17 cellular contexts compared by ENCODE assay signal in the genomic region with DNA sequence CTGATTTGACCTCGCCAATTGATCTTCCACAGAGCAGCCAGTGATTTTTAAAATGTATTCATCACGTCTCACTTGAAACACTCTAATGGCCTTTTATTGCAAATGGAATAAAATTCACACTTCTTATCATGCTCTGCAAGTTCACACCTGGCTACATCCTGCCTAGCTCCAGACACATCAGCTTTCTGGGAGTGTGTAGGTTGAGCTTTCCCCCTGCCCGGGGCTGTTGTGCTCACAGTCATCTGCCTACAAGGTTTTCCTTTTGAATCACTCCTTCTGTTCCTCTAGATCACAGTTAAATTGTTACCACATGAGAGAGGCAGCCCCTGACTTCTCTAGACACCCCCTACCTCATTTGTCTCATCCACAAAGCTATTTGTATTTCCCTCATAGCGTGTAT.
DNase-seq lines count a peak whose midpoint lies in the region; ATAC-seq, FAIRE-seq and TF ChIP-seq lines count a peak whose summit lies in the region.
"Had no signal": no experiment of that assay in that cellular context is flagged by ENCODE, and none has a peak within 500 bp of the region (broad histone marks: within the 10 kb centered on the region; RNA-seq: fewer than 3 reads in every experiment).

No MANE protein-coding gene starts in this region.

- H3K4me3 Mint-ChIP-seq in MCF 10A (ENCODE audit: unreplicated experiment): no peak overlapping the region
- H3K4me3 Mint-ChIP-seq: CD14-positive monocyte; CD4-positive, alpha-beta memory T cell had no signal

- H3K4me2 ChIP-seq in mammary epithelial cell (ENCODE audit: insufficient read depth, low read depth, low read length): no peak overlapping the region
- H3K4me2 ChIP-seq in mesendoderm (ENCODE audit: low read length): no peak overlapping the region
- H3K4me2 ChIP-seq: BLaER1 had no signal

- no peak overlapping the region for H2BK15ac ChIP-seq in mesendoderm (replicated peaks; ENCODE audit: low read depth)

- H3K4me1 Mint-ChIP-seq in MCF 10A (ENCODE audit: insufficient read depth, unreplicated experiment): peaks cover 12% of the 10 kb centered on the region
- H3K4me1 Mint-ChIP-seq: CD14-positive monocyte; CD4-positive, alpha-beta memory T cell had no signal

- no peak overlapping the region for H2AFZ ChIP-seq in mammary epithelial cell (ENCODE audit: low read depth, low read length)
- H2AFZ ChIP-seq: GM23248 had no signal

- H3K4me1 ChIP-seq in mammary epithelial cell (ENCODE audit: insufficient read depth, low read length): no peaks in the 10 kb centered on the region
- peaks cover 8% of the 10 kb centered on the region for H3K4me1 ChIP-seq in mesendoderm (ENCODE audit: control insufficient read depth, low read depth, low read length)
- H3K4me1 ChIP-seq in effector memory CD4-positive, alpha-beta T cell (ENCODE audit: control insufficient read depth, insufficient read depth, low read length, poor library complexity, severe bottlenecking): no peaks in the 10 kb centered on the region
- H3K4me1 ChIP-seq: BLaER1, HAP-1 had no signal

- no peak overlapping the region for H2AK5ac ChIP-seq in mesendoderm (ENCODE audit: low read length)

- H2BK5ac ChIP-seq in mesendoderm (ENCODE audit: low read length): peak overlapping the region; percentile 23

- dilution Hi-C loops in mammary epithelial cell (cut with HindIII; ENCODE audit: low sequenced_read_pairs): no loop called here

- H3K79me2 ChIP-seq in mammary epithelial cell (ENCODE audit: insufficient read depth, low read length) (no peaks in the 10 kb centered on the region), mesendoderm (ENCODE audit: control insufficient read depth, insufficient read depth, low read length) (no peaks in the 10 kb centered on the region)

- H4K8ac ChIP-seq in mesendoderm (ENCODE audit: low read depth, low read length): no peak overlapping the region

- in situ Hi-C loops in mammary epithelial cell (cut with MboI; ENCODE audit: low sequenced_read_pairs in 2 of 2): no loop called here

- 66% methylated on average over 3 of the region's 4 CpGs for WGBS in mammary epithelial cell (ENCODE audit: low coverage, missing lambda C conversion rate)
- WGBS in mesendoderm (ENCODE audit: extremely low coverage, insufficient coverage, low lambda C conversion rate): no CpG with 5 or more reads among the region's 4 CpGs

- no peaks in the 10 kb centered on the region for H3K36me3 Mint-ChIP-seq in MCF 10A (ENCODE audit: insufficient read depth, unreplicated experiment)
- H3K36me3 Mint-ChIP-seq: CD14-positive monocyte; CD4-positive, alpha-beta memory T cell had no signal

- H3K9ac ChIP-seq in mammary epithelial cell (ENCODE audit: insufficient read depth, low read length): no peak overlapping the region
- H3K9ac ChIP-seq in mesendoderm (ENCODE audit: low read length): no peak overlapping the region
- H3K9ac ChIP-seq: BLaER1, GM23248 had no signal

- no peaks in the 10 kb centered on the region for H4K20me1 ChIP-seq in mammary epithelial cell (ENCODE audit: insufficient read depth, low read length)
- H4K20me1 ChIP-seq: BLaER1 had no signal

- no peaks in the 10 kb centered on the region for H3K9me3 Mint-ChIP-seq in MCF 10A (ENCODE audit: unreplicated experiment)

- CTCF ChIA-PET in MCF 10A (lab: Yijun Ruan, JAX) (interaction anchor here (0.9 kb wide), 1 partner anchor 16 kb away, joined by 3 read pairs; no protein-coding TSS in a partner anchor), mammary epithelial cell (lab: Charles Lee; ENCODE audit: low non-redundant PET) (no interaction called here)

- H3K27ac ChIP-seq in mammary epithelial cell (ENCODE audit: insufficient read depth, low read depth, low read length) (no peak overlapping the region), mesendoderm (ENCODE audit: low read depth, low read length) (no peak overlapping the region)
- H3K27ac ChIP-seq in effector memory CD4-positive, alpha-beta T cell (ENCODE audit: insufficient read depth, low read length, poor library complexity, severe bottlenecking): no peak overlapping the region
- H3K27ac ChIP-seq: BLaER1, GM23248 had no signal

- H3K4me3 ChIP-seq in mammary epithelial cell (replicated peaks in 1 of 3; ENCODE audit: insufficient read depth in 1 of 3, low read depth in 2 of 3, low read length in 3 of 3) (no peak overlapping the region), bronchial epithelial cell (ENCODE audit: low read depth, low read length) (no peak overlapping the region), mesendoderm (ENCODE audit: low read length) (no peak overlapping the region)
- no peak overlapping the region for H3K4me3 ChIP-seq in effector memory CD4-positive, alpha-beta T cell (ENCODE audit: insufficient read depth, low read depth, low read length, poor library complexity, severe bottlenecking)
- H3K4me3 ChIP-seq: BLaER1, GM12878, GM23248, HAP-1 had no signal

- DNase-seq in MCF 10A (ENCODE audit: unreplicated experiment): no peak
- no peak for DNase-seq in mammary epithelial cell
- peak; percentile 13 for DNase-seq in bronchial epithelial cell (ENCODE audit: low read depth)
- DNase-seq in mesendoderm: peak; percentile 63
- DNase-seq in GF-D8 (lab: John Stamatoyannopoulos, UW): no peak
- DNase-seq in effector memory CD4-positive, alpha-beta T cell: no peak
- DNase-seq: 8988T; CD4-positive, alpha-beta memory T cell; DMS153; DMS79; GM23248 had no signal

- H3K36me3 ChIP-seq in mammary epithelial cell (ENCODE audit: insufficient read depth, low read length) (no peaks in the 10 kb centered on the region), bronchial epithelial cell (ENCODE audit: control insufficient read depth, insufficient read depth, low read length) (no peaks in the 10 kb centered on the region), mesendoderm (ENCODE audit: control insufficient read depth, insufficient read depth, low read length) (no peaks in the 10 kb centered on the region)
- H3K36me3 ChIP-seq in effector memory CD4-positive, alpha-beta T cell (ENCODE audit: control insufficient read depth, insufficient read depth, low read length): no peaks in the 10 kb centered on the region
- H3K36me3 ChIP-seq: BLaER1, HAP-1 had no signal

- H3K9me3 ChIP-seq in mammary epithelial cell (replicated peaks; ENCODE audit: insufficient read depth, low read length): no peaks in the 10 kb centered on the region
- no peaks in the 10 kb centered on the region for H3K9me3 ChIP-seq in effector memory CD4-positive, alpha-beta T cell (ENCODE audit: control insufficient read depth, low read length)
- H3K9me3 ChIP-seq: BLaER1, HAP-1 had no signal

- no peak overlapping the region for H4K5ac ChIP-seq in mesendoderm (ENCODE audit: low read length)

- no peaks in the 10 kb centered on the region for H3K27me3 ChIP-seq in mammary epithelial cell (ENCODE audit: insufficient read depth, low read length)
- H3K27me3 ChIP-seq in bronchial epithelial cell (ENCODE audit: control insufficient read depth, insufficient read depth, low read length): no peaks in the 10 kb centered on the region
- H3K27me3 ChIP-seq in mesendoderm (ENCODE audit: insufficient read depth, low read length, poor library complexity): no peaks in the 10 kb centered on the region
- H3K27me3 ChIP-seq in effector memory CD4-positive, alpha-beta T cell (replicated peaks; ENCODE audit: control insufficient read depth, insufficient read depth, low read length, poor library complexity, severe bottlenecking): no peaks in the 10 kb centered on the region
- H3K27me3 ChIP-seq: BLaER1 had no signal

- peak overlapping the region; percentile 1 for H3K27ac Mint-ChIP-seq in MCF 10A (ENCODE audit: low read depth, unreplicated experiment)

- H3K18ac ChIP-seq in mesendoderm (ENCODE audit: low read length): no peak overlapping the region

- ATAC-seq in GM21717 (IDR thresholded peaks at IDR 0.05; ENCODE audit: unreplicated experiment): no peak
- ATAC-seq: GM12878 had no signal

- no peak overlapping the region for H2BK120ac ChIP-seq in mesendoderm (ENCODE audit: low read depth, low read length)

- no peak for TF ChIP-seq CTCF in MCF 10A (IDR thresholded peaks at IDR 0.05; ENCODE audit: unreplicated experiment)
- TF ChIP-seq CTCF in mammary epithelial cell (conservative IDR thresholded peaks at IDR 0.05 in 1 of 2, IDR thresholded peaks at IDR 0.05 in 1 of 2; ENCODE audit: extremely low read depth in 1 of 2, insufficient read depth in 1 of 2, low read depth in 1 of 2, low read length in 2 of 2): no peak
- TF ChIP-seq CTCF in bronchial epithelial cell (IDR thresholded peaks at IDR 0.05; ENCODE audit: insufficient read depth, low read length, severe bottlenecking): no peak

- H3K56ac ChIP-seq in mesendoderm (ENCODE audit: low read length): no peak overlapping the region

- no peaks in the 10 kb centered on the region for H3K27me3 Mint-ChIP-seq in MCF 10A (ENCODE audit: insufficient read depth, unreplicated experiment)
- H3K27me3 Mint-ChIP-seq: CD4-positive, alpha-beta memory T cell had no signal

- no peaks in the 10 kb centered on the region for H3K79me1 ChIP-seq in mesendoderm (ENCODE audit: low read length)

- H3K4ac ChIP-seq in mesendoderm (ENCODE audit: low read depth, low read length): no peak overlapping the region

- H3K23ac ChIP-seq in mesendoderm (ENCODE audit: low read length): no peak overlapping the region

- no peak for FAIRE-seq in bronchial epithelial cell (lab: Jason Lieb, UNC)
- FAIRE-seq: GM12878, GM19239 had no signal

- POLR2A ChIA-PET in MCF 10A (lab: Yijun Ruan, JAX): no interaction called here

- BruUV-seq in MCF 10A (replicated peaks; lab: Mats Ljungman, UMichigan): no TSS peak
- no TSS peak for BruUV-seq in mammary epithelial cell (replicated peaks; lab: Mats Ljungman, UMichigan)

- intact Hi-C loops in MCF 10A (cut with micrococcal nuclease): no loop called here
- intact Hi-C loops in mammary epithelial cell (cut with micrococcal nuclease): no loop called here

Comparison
In these comparisons a context has a peak if more than half of its experiments do, and no peak if none do; other contexts are left out.
1. DNase-seq: peak in bronchial epithelial cell (single experiment) and mesendoderm (single experiment); none in MCF 10A (single experiment), mammary epithelial cell (single experiment), GF-D8 (single experiment) and effector memory CD4-positive, alpha-beta T cell (0 of 3).